9 cellular contexts compared by ENCODE assay signal in the genomic region with DNA sequence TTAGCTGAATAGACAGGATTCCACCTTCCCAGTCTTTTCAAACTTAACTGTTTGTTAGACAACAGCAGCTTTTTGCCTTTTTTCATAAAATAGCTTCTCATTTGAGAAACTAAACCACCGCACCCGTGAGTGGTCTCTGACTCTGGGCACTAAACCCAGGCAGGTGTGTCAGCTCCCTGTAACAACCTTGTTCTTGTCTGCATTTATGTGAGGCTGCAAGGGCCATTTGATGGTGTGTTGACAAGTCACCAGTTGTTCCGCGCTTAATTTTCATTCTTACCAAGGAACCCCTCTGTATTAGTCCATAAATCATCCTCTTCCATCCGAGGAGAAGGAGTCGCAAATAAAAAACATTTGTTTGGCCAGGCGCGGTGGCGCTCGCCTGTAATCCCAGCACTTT. TPM values are rescaled to one million over a fixed set of nuclear protein-coding genes. Genes with fewer than 3 reads are reported as not detected.
A peak's percentile ranks its signal among the peaks of the same experiment; 100 is the strongest.
DNase-seq lines count a peak whose midpoint lies in the region; ATAC-seq and TF ChIP-seq lines count a peak whose summit lies in the region.
"Had no signal": no experiment of that assay in that cellular context is flagged by ENCODE, and none has a peak within 500 bp of the region (broad histone marks: within the 10 kb centered on the region; RNA-seq: fewer than 3 reads in every experiment).

No MANE protein-coding gene starts in this region.

- intact Hi-C loops in esophagus muscularis mucosa (cut with DNase I), result no loop called here

- no peak for ATAC-seq in GM19397 (IDR thresholded peaks at IDR 0.05; ENCODE audit: unreplicated experiment)

- no peak for DNase-seq in T-helper 2 cell treated with Interferon-gamma antibody and Interleukin-4, amounts not matched to agents 5 μg/mL and 100 μg/mL, for 36 hours (ENCODE audit: low spot score)
- DNase-seq in T-helper 2 cell (no peak), chondrocyte (ENCODE audit: low spot score) (no peak), osteocyte (ENCODE audit: extremely low spot score, unreplicated experiment) (no peak), esophagus muscularis mucosa (ENCODE audit: extremely low spot score) (no peak), GDM1 (lab: John Stamatoyannopoulos, UW) (no peak)
- no peak for DNase-seq in Jurkat, Clone E6-1 (ENCODE audit: low read depth, low spot score)
- DNase-seq: NCI-H2081 treated with DMSO at 0.1 percent for 48 hours had no signal

- H3K27ac ChIP-seq in esophagus muscularis mucosa (replicated peaks in 1 of 4), result no peak overlapping the region

- H3K36me3 Mint-ChIP-seq in T-helper 2 cell treated with Interferon-gamma antibody and Interleukin-4, amounts not matched to agents 5 μg/mL and 100 μg/mL, for 36 hours (ENCODE audit: low read depth), result no peaks in the 10 kb centered on the region
- H3K36me3 Mint-ChIP-seq in chondrocyte (ENCODE audit: low read depth) (no peaks in the 10 kb centered on the region), osteocyte (ENCODE audit: unreplicated experiment) (no peaks in the 10 kb centered on the region)

- H3K4me3 ChIP-seq in Jurkat, Clone E6-1 (ENCODE audit: low read length), result peak overlapping the region; percentile 58
- H3K4me3 ChIP-seq in esophagus muscularis mucosa, result peak overlapping the region in 2 of 4 donors; percentile 56 to 70

- H3K4me1 ChIP-seq in esophagus muscularis mucosa, result peaks cover 0 to 19% (median 16%) of the 10 kb centered on the region in 4 donors

- no peaks in the 10 kb centered on the region for H3K9me3 Mint-ChIP-seq in T-helper 2 cell treated with Interferon-gamma antibody and Interleukin-4, amounts not matched to agents 5 μg/mL and 100 μg/mL, for 36 hours
- no peaks in the 10 kb centered on the region for H3K9me3 Mint-ChIP-seq in chondrocyte (ENCODE audit: low read depth)
- H3K9me3 Mint-ChIP-seq in osteocyte (ENCODE audit: unreplicated experiment), result no peaks in the 10 kb centered on the region

- TF ChIP-seq POLR2A in esophagus muscularis mucosa (IDR thresholded peaks at IDR 0.05; ENCODE audit: low read depth), result no peak

- H3K9me3 ChIP-seq in esophagus muscularis mucosa, result no peaks in the 10 kb centered on the region

- TF ChIP-seq CTCF in chondrocyte (IDR thresholded peaks at IDR 0.05) (no peak), osteocyte (IDR thresholded peaks at IDR 0.05) (no peak), esophagus muscularis mucosa (IDR thresholded peaks at IDR 0.05) (no peak)

- no peaks in the 10 kb centered on the region for H3K36me3 ChIP-seq in esophagus muscularis mucosa

- 90% methylated on average over 10 of the region's 10 CpGs for WGBS in esophagus muscularis mucosa

- peaks cover 4% of the 10 kb centered on the region for H3K4me1 Mint-ChIP-seq in T-helper 2 cell treated with Interferon-gamma antibody and Interleukin-4, amounts not matched to agents 5 μg/mL and 100 μg/mL, for 36 hours (ENCODE audit: low read depth)
- peaks cover 4% of the 10 kb centered on the region for H3K4me1 Mint-ChIP-seq in chondrocyte (ENCODE audit: low read depth)
- peaks cover 4% of the 10 kb centered on the region for H3K4me1 Mint-ChIP-seq in osteocyte (ENCODE audit: unreplicated experiment)

- no peaks in the 10 kb centered on the region for H3K27me3 ChIP-seq in esophagus muscularis mucosa

- no peak overlapping the region for H3K27ac Mint-ChIP-seq in T-helper 2 cell treated with Interferon-gamma antibody and Interleukin-4, amounts not matched to agents 5 μg/mL and 100 μg/mL, for 36 hours
- H3K27ac Mint-ChIP-seq in chondrocyte (ENCODE audit: unreplicated experiment) (no peak overlapping the region), osteocyte (ENCODE audit: unreplicated experiment) (no peak overlapping the region)

- H3K27me3 Mint-ChIP-seq in T-helper 2 cell treated with Interferon-gamma antibody and Interleukin-4, amounts not matched to agents 5 μg/mL and 100 μg/mL, for 36 hours (ENCODE audit: low read depth), result peaks cover 30% of the 10 kb centered on the region
- H3K27me3 Mint-ChIP-seq in chondrocyte (ENCODE audit: low read depth), result no peaks in the 10 kb centered on the region
- peaks cover 9% of the 10 kb centered on the region for H3K27me3 Mint-ChIP-seq in osteocyte (ENCODE audit: unreplicated experiment)

- peak overlapping the region; percentile 45 for H3K4me3 Mint-ChIP-seq in T-helper 2 cell treated with Interferon-gamma antibody and Interleukin-4, amounts not matched to agents 5 μg/mL and 100 μg/mL, for 36 hours
- peak overlapping the region; percentile 21 for H3K4me3 Mint-ChIP-seq in chondrocyte (ENCODE audit: unreplicated experiment)
- peak overlapping the region; percentile 60 for H3K4me3 Mint-ChIP-seq in osteocyte (ENCODE audit: unreplicated experiment)

- no peak for TF ChIP-seq EP300 in esophagus muscularis mucosa (IDR thresholded peaks at IDR 0.05)

RNA-seq across cellular contexts. Expression of a gene that starts 1.5 kb away (rescaled TPM):
- polyA plus RNA-seq in Jurkat, Clone E6-1 (2012; ENCODE audit: insufficient read depth, insufficient read length), result 7.4 TPM
- total RNA-seq in chondrocyte (0.97 to 1.9 TPM (median 1.1 TPM) in 3 replicates), osteocyte (1.3 and 1.6 TPM in 2 replicates), esophagus muscularis mucosa (10 to 100 TPM in 2 of 4 donors, 1 to 10 TPM in 2; 3.0 to 13.6 (median 10.0) TPM)
